2 cellular contexts compared by ENCODE assay signal in the genomic region with DNA sequence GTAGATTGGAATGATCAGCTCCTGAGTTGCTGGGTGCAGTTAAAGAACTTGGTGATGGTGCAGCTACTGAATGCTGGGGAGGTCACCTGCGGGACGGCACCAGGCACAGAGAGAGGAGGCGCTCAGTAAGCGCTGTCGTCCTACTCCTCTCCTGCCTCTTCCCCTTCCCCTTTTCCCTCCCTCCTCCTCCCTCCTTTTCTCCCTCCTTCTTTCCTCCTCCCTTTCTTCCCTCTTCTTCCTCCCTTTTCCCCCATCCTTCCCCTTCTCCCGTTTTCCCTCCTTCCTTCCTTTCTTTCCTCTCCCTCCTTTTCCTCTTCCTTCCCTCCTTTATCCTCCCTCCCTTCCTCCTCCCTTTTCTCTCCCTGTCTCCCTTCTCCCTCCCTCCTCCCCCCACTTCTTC.
TF ChIP-seq lines count a peak whose summit lies in the region.

No MANE protein-coding gene starts in this region.

TF ChIP-seq in HepG2, 621 proteins besides CTCF, POLR2A, EP300 and RAD21:
- TF ChIP-seq, protein P1, sequence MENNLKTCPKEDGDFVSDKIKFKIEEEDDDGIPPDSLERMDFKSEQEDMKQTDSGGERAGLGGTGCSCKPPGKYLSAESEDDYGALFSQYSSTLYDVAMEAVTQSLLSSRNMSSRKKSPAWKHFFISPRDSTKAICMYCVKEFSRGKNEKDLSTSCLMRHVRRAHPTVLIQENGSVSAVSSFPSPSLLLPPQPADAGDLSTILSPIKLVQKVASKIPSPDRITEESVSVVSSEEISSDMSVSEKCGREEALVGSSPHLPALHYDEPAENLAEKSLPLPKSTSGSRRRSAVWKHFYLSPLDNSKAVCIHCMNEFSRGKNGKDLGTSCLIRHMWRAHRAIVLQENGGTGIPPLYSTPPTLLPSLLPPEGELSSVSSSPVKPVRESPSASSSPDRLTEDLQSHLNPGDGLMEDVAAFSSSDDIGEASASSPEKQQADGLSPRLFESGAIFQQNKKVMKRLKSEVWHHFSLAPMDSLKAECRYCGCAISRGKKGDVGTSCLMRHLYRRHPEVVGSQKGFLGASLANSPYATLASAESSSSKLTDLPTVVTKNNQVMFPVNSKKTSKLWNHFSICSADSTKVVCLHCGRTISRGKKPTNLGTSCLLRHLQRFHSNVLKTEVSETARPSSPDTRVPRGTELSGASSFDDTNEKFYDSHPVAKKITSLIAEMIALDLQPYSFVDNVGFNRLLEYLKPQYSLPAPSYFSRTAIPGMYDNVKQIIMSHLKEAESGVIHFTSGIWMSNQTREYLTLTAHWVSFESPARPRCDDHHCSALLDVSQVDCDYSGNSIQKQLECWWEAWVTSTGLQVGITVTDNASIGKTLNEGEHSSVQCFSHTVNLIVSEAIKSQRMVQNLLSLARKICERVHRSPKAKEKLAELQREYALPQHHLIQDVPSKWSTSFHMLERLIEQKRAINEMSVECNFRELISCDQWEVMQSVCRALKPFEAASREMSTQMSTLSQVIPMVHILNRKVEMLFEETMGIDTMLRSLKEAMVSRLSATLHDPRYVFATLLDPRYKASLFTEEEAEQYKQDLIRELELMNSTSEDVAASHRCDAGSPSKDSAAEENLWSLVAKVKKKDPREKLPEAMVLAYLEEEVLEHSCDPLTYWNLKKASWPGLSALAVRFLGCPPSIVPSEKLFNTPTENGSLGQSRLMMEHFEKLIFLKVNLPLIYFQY (CRISPR knock-in tag; IDR thresholded peaks at IDR 0.05; ENCODE audit: borderline replicate concordance) = no peak
- peak; percentile 32 for TF ChIP-seq HNRNPK (IDR thresholded peaks at IDR 0.05; ENCODE audit: low read depth, low read length, poor library complexity, severe bottlenecking)

TF ChIP-seq in HEK293, 187 proteins besides CTCF, POLR2A, EP300 and RAD21 (continued from another document):
- TF ChIP-seq ZBTB7A (tag by site-specific recombination; IDR thresholded peaks at IDR 0.05; ENCODE audit: low read depth) (no peak), ZNF624 (tag by site-specific recombination; IDR thresholded peaks at IDR 0.05) (no peak), ZNF366 (tag by site-specific recombination; conservative IDR thresholded peaks at IDR 0.05) (peak; percentile 58; the same call in 1 of the 2 replicates)
- TF ChIP-seq, protein P2, sequence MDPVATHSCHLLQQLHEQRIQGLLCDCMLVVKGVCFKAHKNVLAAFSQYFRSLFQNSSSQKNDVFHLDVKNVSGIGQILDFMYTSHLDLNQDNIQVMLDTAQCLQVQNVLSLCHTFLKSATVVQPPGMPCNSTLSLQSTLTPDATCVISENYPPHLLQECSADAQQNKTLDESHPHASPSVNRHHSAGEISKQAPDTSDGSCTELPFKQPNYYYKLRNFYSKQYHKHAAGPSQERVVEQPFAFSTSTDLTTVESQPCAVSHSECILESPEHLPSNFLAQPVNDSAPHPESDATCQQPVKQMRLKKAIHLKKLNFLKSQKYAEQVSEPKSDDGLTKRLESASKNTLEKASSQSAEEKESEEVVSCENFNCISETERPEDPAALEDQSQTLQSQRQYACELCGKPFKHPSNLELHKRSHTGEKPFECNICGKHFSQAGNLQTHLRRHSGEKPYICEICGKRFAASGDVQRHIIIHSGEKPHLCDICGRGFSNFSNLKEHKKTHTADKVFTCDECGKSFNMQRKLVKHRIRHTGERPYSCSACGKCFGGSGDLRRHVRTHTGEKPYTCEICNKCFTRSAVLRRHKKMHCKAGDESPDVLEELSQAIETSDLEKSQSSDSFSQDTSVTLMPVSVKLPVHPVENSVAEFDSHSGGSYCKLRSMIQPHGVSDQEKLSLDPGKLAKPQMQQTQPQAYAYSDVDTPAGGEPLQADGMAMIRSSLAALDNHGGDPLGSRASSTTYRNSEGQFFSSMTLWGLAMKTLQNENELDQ (tag by site-specific recombination; IDR thresholded peaks at IDR 0.05; ENCODE audit: low read depth) = no peak
TF ChIP-seq in HEK293: peak in this region for 1.
